In the genomic region with DNA sequence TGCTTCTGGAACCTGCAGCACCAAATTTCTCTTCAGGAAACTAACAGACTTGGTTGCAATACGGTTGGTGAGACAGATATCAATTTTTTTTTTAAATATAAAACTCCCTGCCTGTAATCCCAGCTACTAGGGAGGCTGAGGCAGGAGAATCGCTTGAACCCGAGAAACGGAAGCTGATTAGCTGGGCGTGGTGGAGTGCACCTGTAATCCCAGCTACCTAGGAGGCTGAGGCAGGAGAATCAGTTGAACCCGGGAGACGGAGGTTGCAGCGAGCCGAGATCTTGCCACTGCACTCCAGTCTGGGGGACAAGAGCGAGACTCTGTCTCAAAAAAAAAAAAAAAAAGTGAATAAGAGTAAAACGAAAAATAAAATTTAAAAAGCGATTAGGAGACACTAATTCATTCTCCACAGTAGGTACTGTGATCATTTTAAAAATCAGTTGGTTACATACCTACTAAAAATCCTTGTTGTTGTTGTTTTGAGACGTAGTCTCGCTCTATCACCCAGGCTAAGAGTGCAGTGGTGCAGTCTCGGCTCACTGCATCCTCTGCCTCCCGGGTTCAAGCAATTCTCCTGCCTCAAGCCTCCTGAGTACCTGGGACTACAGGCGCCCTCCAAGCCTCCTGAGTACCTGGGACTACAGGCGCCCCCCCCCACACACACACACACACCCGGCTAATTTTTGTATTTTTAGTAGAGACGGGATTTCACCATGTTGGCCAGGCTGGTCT, we compare ENCODE assay signal across 8 cellular contexts. TPM values are rescaled to one million over a fixed set of nuclear protein-coding genes. Genes with fewer than 3 reads are reported as not detected.
DNase-seq lines count a peak whose midpoint lies in the region; ATAC-seq and TF ChIP-seq lines count a peak whose summit lies in the region.

No MANE protein-coding gene starts in this region.

- peak overlapping the region in 6 of 8 donors; percentile 20 to 83 (median 48) for H3K4me3 Mint-ChIP-seq in CD4-positive, alpha-beta memory T cell
- peak overlapping the region; percentile 82 for H3K4me3 Mint-ChIP-seq in neural crest cell

- no peaks in the 10 kb centered on the region for H3K27me3 Mint-ChIP-seq in CD4-positive, alpha-beta memory T cell
- no peaks in the 10 kb centered on the region for H3K27me3 Mint-ChIP-seq in neural crest cell (ENCODE audit: low read depth)

- no peaks in the 10 kb centered on the region for H3K27me3 ChIP-seq in CD4-positive, alpha-beta memory T cell (ENCODE audit: insufficient read depth, low read length)
- no peaks in the 10 kb centered on the region for H3K27me3 ChIP-seq in MG63
- no peaks in the 10 kb centered on the region for H3K27me3 ChIP-seq in effector memory CD4-positive, alpha-beta T cell (replicated peaks; ENCODE audit: control insufficient read depth, insufficient read depth, low read length, poor library complexity, severe bottlenecking)

- intact Hi-C loops in CD4-positive, alpha-beta memory T cell (cut with micrococcal nuclease) = loop anchor here (1.0 kb wide), 4 partner anchors 10 to 109 kb away; partner anchors contain the start of genes ANKRD34A, PEX11B and POLR3GL

- H3K9me3 Mint-ChIP-seq in CD4-positive, alpha-beta memory T cell = no peaks in the 10 kb centered on the region
- no peaks in the 10 kb centered on the region for H3K9me3 Mint-ChIP-seq in neural crest cell

- CTCF ChIA-PET in CD4-positive, alpha-beta memory T cell (lab: Charles Lee; ENCODE audit: partially characterized antibody) = interaction anchor here (0.7 to 3.9 kb wide), 21 partner anchors 9 to 109 kb away, joined by 3 to 30 read pairs (median 5); partner anchors contain the start of genes ANKRD34A, ANKRD35, LIX1L and NUDT17

- H3K36me3 Mint-ChIP-seq in CD4-positive, alpha-beta memory T cell = peaks cover 12 to 13% of the 10 kb centered on the region in 2 donors
- peaks cover 5% of the 10 kb centered on the region for H3K36me3 Mint-ChIP-seq in neural crest cell (ENCODE audit: low read depth)

- H3K4me3 ChIP-seq in CD4-positive, alpha-beta memory T cell (ENCODE audit: low read length in 2 of 2) = peak overlapping the region; percentile 96 to 99
- peak overlapping the region; percentile 73 for H3K4me3 ChIP-seq in MG63
- H3K4me3 ChIP-seq in effector memory CD4-positive, alpha-beta T cell (ENCODE audit: insufficient read depth, low read depth, low read length, poor library complexity, severe bottlenecking) = peak overlapping the region; percentile 79

- POLR2A ChIA-PET in CD4-positive, alpha-beta memory T cell (lab: Charles Lee; ENCODE audit: partially characterized antibody) = interaction anchor here (0.9 to 8.6 kb wide), 33 partner anchors 8 to 110 kb away, joined by 3 to 444 read pairs (median 8); partner anchors contain the start of genes ANKRD34A, ANKRD35, HJV and LIX1L

- ATAC-seq in GM19035 (IDR thresholded peaks at IDR 0.05; ENCODE audit: unreplicated experiment) (no peak), HG02973 (IDR thresholded peaks at IDR 0.05; ENCODE audit: unreplicated experiment) (no peak), HG03045 (IDR thresholded peaks at IDR 0.05; ENCODE audit: unreplicated experiment) (no peak)

- no peak for DNase-seq in CD4-positive, alpha-beta memory T cell
- no peak for DNase-seq in MG63
- no peak for DNase-seq in effector memory CD4-positive, alpha-beta T cell
- DNase-seq in neural crest cell (ENCODE audit: low read depth, low spot score) = no peak
- DNase-seq in germinal center (ENCODE audit: low spot score) = no peak

- H3K36me3 ChIP-seq in CD4-positive, alpha-beta memory T cell (ENCODE audit: insufficient read depth, low read length) = peaks cover 15% of the 10 kb centered on the region
- H3K36me3 ChIP-seq in MG63 = peaks cover 23% of the 10 kb centered on the region
- H3K36me3 ChIP-seq in effector memory CD4-positive, alpha-beta T cell (ENCODE audit: control insufficient read depth, insufficient read depth, low read length) = peaks cover 9% of the 10 kb centered on the region

- H3K27ac ChIP-seq in CD4-positive, alpha-beta memory T cell (ENCODE audit: low read depth, low read length) = peak overlapping the region; percentile 96
- peak overlapping the region; percentile 98 for H3K27ac ChIP-seq in effector memory CD4-positive, alpha-beta T cell (ENCODE audit: insufficient read depth, low read length, poor library complexity, severe bottlenecking)

- no peak for TF ChIP-seq CTCF in neural crest cell (conservative IDR thresholded peaks at IDR 0.05)

- peaks cover 18 to 33% (median 24%) of the 10 kb centered on the region in 4 donors for H3K4me1 Mint-ChIP-seq in CD4-positive, alpha-beta memory T cell
- peaks cover 4% of the 10 kb centered on the region for H3K4me1 Mint-ChIP-seq in neural crest cell

- peak overlapping the region in 5 of 7 donors; percentile 35 to 94 (median 81) for H3K27ac Mint-ChIP-seq in CD4-positive, alpha-beta memory T cell
- no peak overlapping the region for H3K27ac Mint-ChIP-seq in neural crest cell (ENCODE audit: unreplicated experiment)

- H3K4me1 ChIP-seq in CD4-positive, alpha-beta memory T cell (ENCODE audit: insufficient read depth, low read length) = peaks cover 38% of the 10 kb centered on the region
- peaks cover 20% of the 10 kb centered on the region for H3K4me1 ChIP-seq in effector memory CD4-positive, alpha-beta T cell (ENCODE audit: control insufficient read depth, insufficient read depth, low read length, poor library complexity, severe bottlenecking)

- no peaks in the 10 kb centered on the region for H3K9me3 ChIP-seq in CD4-positive, alpha-beta memory T cell (ENCODE audit: control insufficient read depth in 1 of 2, low read length in 2 of 2)
- H3K9me3 ChIP-seq in MG63 = no peaks in the 10 kb centered on the region
- no peaks in the 10 kb centered on the region for H3K9me3 ChIP-seq in effector memory CD4-positive, alpha-beta T cell (ENCODE audit: control insufficient read depth, low read length)

RNA-seq across cellular contexts. Expression of gene RBM8A, which starts 0.8 kb away (rescaled TPM):
- total RNA-seq in CD4-positive, alpha-beta memory T cell = 100 to 1,000 TPM; 116 to 122 TPM
- 100 to 1,000 TPM; 129 to 169 TPM for polyA plus RNA-seq in CD4-positive, alpha-beta memory T cell
- total RNA-seq in MG63 (2014; rRNA removed; shearing (Covaris generic); ENCODE audit: low replicate concordance) = 52.3 and 69.3 TPM in 2 replicates
- 273 and 285 TPM in 2 replicates for total RNA-seq in neural crest cell

RNA-seq across cellular contexts. Expression of gene PEX11B, which starts 9.6 kb away (rescaled TPM):
- 10 to 100 TPM; 34.7 to 38.7 TPM for total RNA-seq in CD4-positive, alpha-beta memory T cell
- 10 to 100 TPM; 54.4 to 55.3 TPM for polyA plus RNA-seq in CD4-positive, alpha-beta memory T cell
- 19.3 and 20.6 TPM in 2 replicates for total RNA-seq in MG63 (2014; rRNA removed; shearing (Covaris generic); ENCODE audit: low replicate concordance)
- total RNA-seq in neural crest cell = 18.7 and 22.1 TPM in 2 replicates

RNA-seq across cellular contexts. Expression of gene ITGA10, which starts 18.2 kb away (rescaled TPM):
- total RNA-seq in CD4-positive, alpha-beta memory T cell = 1 to 10 TPM; 5.4 to 5.5 TPM
- polyA plus RNA-seq in CD4-positive, alpha-beta memory T cell = under 1 TPM; 0.17 to 0.30 TPM
- total RNA-seq in MG63 (2014; rRNA removed; shearing (Covaris generic); ENCODE audit: low replicate concordance) = 0.10 and 0.20 TPM in 2 replicates
- total RNA-seq in neural crest cell = 0.55 and 1.0 TPM in 2 replicates

RNA-seq across cellular contexts. Expression of gene LIX1L, which starts 29.7 kb away (rescaled TPM):
- total RNA-seq in CD4-positive, alpha-beta memory T cell = 10 to 100 TPM; 64.5 to 66.1 TPM
- polyA plus RNA-seq in CD4-positive, alpha-beta memory T cell = 10 to 100 TPM; 35.3 to 35.7 TPM
- total RNA-seq in MG63 (2014; rRNA removed; shearing (Covaris generic); ENCODE audit: low replicate concordance) = 30.0 and 38.9 TPM in 2 replicates
- total RNA-seq in neural crest cell = 36.0 and 37.5 TPM in 2 replicates

RNA-seq across cellular contexts. Expression of gene ANKRD34A, which starts 36.3 kb away (rescaled TPM):
- total RNA-seq in CD4-positive, alpha-beta memory T cell = 1 to 10 TPM; 1.8 to 2.1 TPM
- polyA plus RNA-seq in CD4-positive, alpha-beta memory T cell = under 1 TPM in 1 of 2 donors, not detected in 1; 0.60 TPM
- total RNA-seq in MG63 (2014; rRNA removed; shearing (Covaris generic); ENCODE audit: low replicate concordance) = 0.30 TPM in 1 of 2 replicates, not detected in the other
- total RNA-seq in neural crest cell = 0.49 and 1.2 TPM in 2 replicates
